ENCODE assay signal across 15 cellular contexts in the genomic region with DNA sequence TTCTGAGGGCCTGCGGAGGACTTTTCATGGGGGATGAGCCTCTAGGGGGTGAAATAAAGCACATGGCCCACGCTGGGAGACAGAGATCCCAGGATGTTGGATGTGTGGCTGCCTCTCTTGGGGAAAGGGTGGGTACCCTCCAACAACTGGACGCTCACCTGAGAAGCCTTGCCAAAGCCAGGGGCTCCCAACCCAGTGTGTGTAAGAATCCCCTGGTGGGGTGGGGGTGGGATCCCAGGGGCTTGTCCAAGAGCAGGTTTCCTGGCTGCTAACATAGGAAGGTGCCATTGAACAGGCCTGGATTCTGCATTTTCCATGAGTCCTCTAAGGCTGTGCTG. TPM values are rescaled to one million over a fixed set of nuclear protein-coding genes. Genes with fewer than 3 reads are reported as not detected.
DNase-seq lines count a peak whose midpoint lies in the region; ATAC-seq and TF ChIP-seq lines count a peak whose summit lies in the region.
"Had no signal": no experiment of that assay in that cellular context is flagged by ENCODE, and none has a peak within 500 bp of the region (broad histone marks: within the 10 kb centered on the region; RNA-seq: fewer than 3 reads in every experiment).

No MANE protein-coding gene starts in this region.

- H3K9me3 ChIP-seq in Peyer's patch (no peaks in the 10 kb centered on the region), thoracic aorta (no peaks in the 10 kb centered on the region), body of pancreas (no peaks in the 10 kb centered on the region)
- H3K9me3 ChIP-seq: uterus had no signal

- no peak for ATAC-seq in thoracic aorta (ENCODE audit: insufficient number of reproducible peaks, low FRiP score, low read depth)
- ATAC-seq in body of pancreas, result no peak

- no peaks in the 10 kb centered on the region for H3K27me3 ChIP-seq in Peyer's patch
- H3K27me3 ChIP-seq in thoracic aorta (replicated peaks; ENCODE audit: insufficient read depth), result no peaks in the 10 kb centered on the region
- no peaks in the 10 kb centered on the region for H3K27me3 ChIP-seq in body of pancreas
- H3K27me3 ChIP-seq: uterus had no signal

- H3K4me3 Mint-ChIP-seq in activated naive CD4-positive, alpha-beta T cell treated with anti-CD3 and anti-CD28 coated beads, Interleukin-2, amount 50 U/mL, for 24 hours, result peak overlapping the region; percentile 87
- peak overlapping the region; percentile 88 to 92 (median 90) for H3K4me3 Mint-ChIP-seq in immature natural killer cell

- no peaks in the 10 kb centered on the region for H3K36me3 ChIP-seq in Peyer's patch
- no peaks in the 10 kb centered on the region for H3K36me3 ChIP-seq in thoracic aorta
- H3K36me3 ChIP-seq in body of pancreas (replicated peaks in 1 of 2; ENCODE audit: insufficient read depth in 1 of 2, low read depth in 2 of 2), result no peaks in the 10 kb centered on the region
- H3K36me3 ChIP-seq: uterus, WERI-Rb-1 had no signal

- H3K4me3 ChIP-seq in Peyer's patch, result peak overlapping the region; percentile 39 to 58 (median 46)
- H3K4me3 ChIP-seq in thoracic aorta, result peak overlapping the region; percentile 60
- no peak overlapping the region for H3K4me3 ChIP-seq in body of pancreas
- H3K4me3 ChIP-seq: uterus had no signal

- intact Hi-C loops in body of pancreas (cut with DNase I), result no loop called here

- H3K4me1 ChIP-seq in Peyer's patch (peaks cover 0 to 24% (median 4%) of the 10 kb centered on the region in 4 donors), thoracic aorta (ENCODE audit: control insufficient read depth in 1 of 2, low read depth in 2 of 2) (no peaks in the 10 kb centered on the region), body of pancreas (no peaks in the 10 kb centered on the region)
- H3K4me1 ChIP-seq: uterus had no signal

- H3K4me1 Mint-ChIP-seq in activated naive CD4-positive, alpha-beta T cell treated with anti-CD3 and anti-CD28 coated beads, Interleukin-2, amount 50 U/mL, for 24 hours, result peaks cover 83% of the 10 kb centered on the region
- H3K4me1 Mint-ChIP-seq in immature natural killer cell, result peaks cover 83 to 91% of the 10 kb centered on the region in 2 donors

- peak overlapping the region; percentile 67 to 87 (median 78) for H3K27ac ChIP-seq in Peyer's patch
- H3K27ac ChIP-seq in thoracic aorta, result no peak overlapping the region
- H3K27ac ChIP-seq in body of pancreas, result peak overlapping the region in 1 of 4 donors; percentile 3
- H3K27ac ChIP-seq: RWPE1, uterus, WERI-Rb-1 had no signal

- 86 to 93% methylated on average over 3 of the region's 3 CpGs for WGBS in body of pancreas, 2 donors

- no peak for DNase-seq in activated naive CD4-positive, alpha-beta T cell (lab: John Stamatoyannopoulos, UW)
- DNase-seq in Peyer's patch, result no peak
- DNase-seq in immature natural killer cell, result no peak
- DNase-seq in thoracic aorta (ENCODE audit: low spot score), result no peak
- no peak for DNase-seq in NCI-H2029 (lab: John Stamatoyannopoulos, UW)
- DNase-seq in H4 (ENCODE audit: low spot score), result no peak
- no peak for DNase-seq in body of pancreas
- DNase-seq: glutamatergic neuron, NCI-H2227 treated with DMSO at 0.1 percent for 48 hours, uterus, WERI-Rb-1 had no signal

- no peaks in the 10 kb centered on the region for H3K27me3 Mint-ChIP-seq in activated naive CD4-positive, alpha-beta T cell treated with anti-CD3 and anti-CD28 coated beads, Interleukin-2, amount 50 U/mL, for 24 hours
- H3K27me3 Mint-ChIP-seq in immature natural killer cell (ENCODE audit: low read depth in 3 of 3), result peaks cover 0 to 11% (median 2%) of the 10 kb centered on the region in 3 donors

- TF ChIP-seq CTCF in Peyer's patch (IDR thresholded peaks at IDR 0.05) (no peak), thoracic aorta (IDR thresholded peaks at IDR 0.05) (no peak), body of pancreas (IDR thresholded peaks at IDR 0.05) (no peak)

- H3K36me3 Mint-ChIP-seq in activated naive CD4-positive, alpha-beta T cell treated with anti-CD3 and anti-CD28 coated beads, Interleukin-2, amount 50 U/mL, for 24 hours, result peaks cover 7% of the 10 kb centered on the region
- H3K36me3 Mint-ChIP-seq in immature natural killer cell, result peaks cover 11 to 28% (median 13%) of the 10 kb centered on the region in 3 donors

- no peak for TF ChIP-seq POLR2A in Peyer's patch (IDR thresholded peaks at IDR 0.05)
- TF ChIP-seq POLR2A in body of pancreas (IDR thresholded peaks at IDR 0.05), result no peak

- H3K27ac Mint-ChIP-seq in activated naive CD4-positive, alpha-beta T cell treated with anti-CD3 and anti-CD28 coated beads, Interleukin-2, amount 50 U/mL, for 24 hours, result peak overlapping the region; percentile 88
- H3K27ac Mint-ChIP-seq in immature natural killer cell, result peak overlapping the region; percentile 90 to 98 (median 96)

- H3K9me3 Mint-ChIP-seq in activated naive CD4-positive, alpha-beta T cell treated with anti-CD3 and anti-CD28 coated beads, Interleukin-2, amount 50 U/mL, for 24 hours, result no peaks in the 10 kb centered on the region
- no peaks in the 10 kb centered on the region for H3K9me3 Mint-ChIP-seq in immature natural killer cell

RNA-seq across cellular contexts. Expression of gene SNX20, which starts 0.6 kb away (rescaled TPM):
- total RNA-seq in Peyer's patch, result 10 to 100 TPM in 1 of 4 donors, 1 to 10 TPM in 3; 1.3 to 10.7 (median 2.3) TPM
- 10 to 100 TPM; 28.7 to 74.9 (median 30.9) TPM for polyA plus RNA-seq in immature natural killer cell
- total RNA-seq in thoracic aorta, result 1 to 10 TPM; 3.3 to 4.6 TPM
- not detected in 2 replicates for total RNA-seq in H4 (2014; rRNA removed; shearing (Covaris generic))
- total RNA-seq in body of pancreas, result 1 to 10 TPM in 1 of 2 donors, under 1 TPM in 1; 0.99 to 2.1 TPM
- total RNA-seq: G401, renal cortical epithelial cell had no signal

RNA-seq across cellular contexts. Expression of gene NOD2, which starts 12.9 kb away (rescaled TPM):
- total RNA-seq in Peyer's patch (1 to 10 TPM in 2 of 4 donors, not detected in 2; 1.7 to 4.1 TPM), thoracic aorta (10 to 100 TPM in 1 of 2 donors, 1 to 10 TPM in 1; 7.4 to 10.9 TPM), body of pancreas (1 to 10 TPM in 1 of 2 donors, under 1 TPM in 1; 0.33 to 1.8 TPM)
- polyA plus RNA-seq in immature natural killer cell, result 1 to 10 TPM in 1 of 3 donors, under 1 TPM in 1, not detected in 1; 0.76 to 1.5 TPM
- not detected in 2 replicates for total RNA-seq in H4 (2014; rRNA removed; shearing (Covaris generic))
- total RNA-seq: G401 had no signal

Comparison
In these comparisons a context has a peak if more than half of its experiments do, and no peak if none do; other contexts are left out.
1. H3K27ac ChIP-seq: peak in Peyer's patch (4 of 4); none in thoracic aorta (0 of 2).
2. H3K4me3 ChIP-seq: peak in Peyer's patch (4 of 4) and thoracic aorta (single experiment); none in body of pancreas (0 of 2).